ENCODE assay signal across 16 cellular contexts in the genomic region with DNA sequence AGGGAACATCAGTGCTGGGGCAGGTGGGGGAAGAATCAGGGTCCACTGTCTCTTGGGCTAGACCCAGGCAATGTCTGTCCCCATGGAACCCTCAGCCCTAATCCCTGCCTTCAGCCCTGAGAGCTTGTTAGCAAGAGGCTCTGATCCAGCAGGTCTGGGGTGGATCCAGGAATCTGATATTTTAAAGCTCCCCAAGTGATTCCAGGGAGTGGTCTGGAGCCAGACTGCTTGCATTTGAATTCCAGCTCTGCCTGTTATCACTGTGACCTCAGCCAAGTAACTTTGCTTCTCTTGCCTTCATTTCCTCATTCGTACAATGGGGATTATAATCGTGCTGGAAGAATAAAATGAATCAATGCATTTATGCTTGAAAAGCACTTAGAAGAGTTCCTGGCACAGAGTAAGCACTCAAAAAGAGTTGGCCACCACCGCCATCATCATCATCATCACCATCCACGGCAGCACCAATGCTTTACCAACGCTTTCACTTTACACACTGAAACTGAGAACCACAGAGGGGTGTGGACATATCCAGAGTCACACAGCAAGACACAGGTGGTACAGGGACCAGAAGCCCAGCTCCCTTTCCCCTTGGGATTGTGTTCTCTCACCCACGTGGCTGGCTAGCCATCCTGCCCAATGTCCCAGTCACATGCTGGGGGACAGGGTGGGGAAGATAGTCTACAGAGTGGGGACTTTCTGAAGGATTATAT.
"Had no signal": no experiment of that assay in that cellular context is flagged by ENCODE, and none has a peak within 500 bp of the region (broad histone marks: within the 10 kb centered on the region; RNA-seq: fewer than 3 reads in every experiment).

No MANE protein-coding gene starts in this region.

- H3K4me1 Mint-ChIP-seq: activated T-helper 17 cell treated with anti-CD3 and anti-CD28 coated beads, Interleukin-2, amount 50 U/mL, for 72 hours; brain; endodermal cell; immature natural killer cell had no signal

- DNase-seq: activated CD4-positive, CD25-positive, alpha-beta regulatory T cell treated with anti-CD3 and anti-CD28 coated beads, Interleukin-2, amount 50 U/mL, for 72 hours; activated CD8-positive, alpha-beta T cell treated with anti-CD3 and anti-CD28 coated beads, Interleukin-2, amount 10 ng/mL, durations not matched to agents 7 days and 5 days; activated naive CD4-positive, alpha-beta T cell treated with anti-CD3 and anti-CD28 coated beads, Interleukin-2, amount 50 U/mL, for 16 hours; cerebellar nuclear complex; dermis blood vessel endothelial cell; endodermal cell; immature natural killer cell; naive thymus-derived CD4-positive, alpha-beta T cell; sigmoid colon; stimulated activated CD4-positive, alpha-beta T cell treated with anti-CD3 and anti-CD28 coated beads, Interleukin-12 subunit alpha, Interleukin-12 subunit beta, amount 100 ng/mL, for 4 hours; uterus had no signal

- H3K9me3 ChIP-seq: sigmoid colon, uterus had no signal

- H3K9me3 Mint-ChIP-seq: activated T-helper 17 cell treated with anti-CD3 and anti-CD28 coated beads, Interleukin-2, amount 50 U/mL, for 72 hours; brain; endodermal cell; immature natural killer cell; naive thymus-derived CD4-positive, alpha-beta T cell had no signal

- H3K27ac ChIP-seq: sigmoid colon, uterus had no signal

- ATAC-seq: activated CD8-positive, alpha-beta T cell treated with anti-CD3 and anti-CD28 coated beads, Interleukin-2, amount 10 ng/mL, durations not matched to agents 7 days and 5 days; activated T-helper 17 cell treated with anti-CD3 and anti-CD28 coated beads, Interleukin-2, amount 50 U/mL, for 72 hours; esophagus mucosa; naive thymus-derived CD4-positive, alpha-beta T cell had no signal

- H3K27ac Mint-ChIP-seq: activated CD8-positive, alpha-beta T cell treated with anti-CD3 and anti-CD28 coated beads, Interleukin-2, amount 10 ng/mL, durations not matched to agents 7 days and 5 days; activated T-helper 17 cell treated with anti-CD3 and anti-CD28 coated beads, Interleukin-2, amount 50 U/mL, for 72 hours; brain; endodermal cell; immature natural killer cell; naive thymus-derived CD4-positive, alpha-beta T cell; progenitor cell of endocrine pancreas had no signal

- H3K27me3 Mint-ChIP-seq: activated T-helper 17 cell treated with anti-CD3 and anti-CD28 coated beads, Interleukin-2, amount 50 U/mL, for 72 hours had no signal

- H3K4me3 ChIP-seq: lung, sigmoid colon, uterus had no signal

- H3K36me3 Mint-ChIP-seq: brain; immature natural killer cell; naive thymus-derived CD4-positive, alpha-beta T cell had no signal

- H3K4me1 ChIP-seq: sigmoid colon, uterus had no signal

- H3K36me3 ChIP-seq: sigmoid colon, uterus had no signal

- H3K27me3 ChIP-seq: sigmoid colon, uterus had no signal

- H3K4me3 Mint-ChIP-seq: activated CD8-positive, alpha-beta T cell treated with anti-CD3 and anti-CD28 coated beads, Interleukin-2, amount 10 ng/mL, durations not matched to agents 7 days and 5 days; activated T-helper 17 cell treated with anti-CD3 and anti-CD28 coated beads, Interleukin-2, amount 50 U/mL, for 72 hours; brain; endodermal cell; immature natural killer cell; naive thymus-derived CD4-positive, alpha-beta T cell had no signal
